Comparison of ENCODE assay signal across 31 cellular contexts in genomic region chr18:31586616-31587015, GRCh38. TPM values are rescaled to one million over a fixed set of nuclear protein-coding genes. Genes with fewer than 3 reads are reported as not detected.
"Had no signal": no experiment of that assay in that cellular context is flagged by ENCODE, and none has a peak within 500 bp of the region (broad histone marks: within the 10 kb centered on the region; RNA-seq: fewer than 3 reads in every experiment).

No MANE protein-coding gene starts in this region.

- H3K9me3 ChIP-seq: colonic mucosa, esophagus muscularis mucosa, heart right ventricle, prostate gland, right atrium auricular region, suprapubic skin, transverse colon had no signal

- H3K4me2 ChIP-seq: neural progenitor cell had no signal

- H3K4me1 ChIP-seq: colonic mucosa, heart right ventricle, neural progenitor cell, prostate gland, right atrium auricular region had no signal

- H3K36me3 Mint-ChIP-seq: memory B cell; naive thymus-derived CD4-positive, alpha-beta T cell had no signal

- H3K9me3 Mint-ChIP-seq: central memory CD8-positive, alpha-beta T cell; memory B cell; stimulated activated naive CD8-positive, alpha-beta T cell treated with anti-CD3 and anti-CD28 coated beads, Interleukin-15, amount 100 ng/mL, for 72 hours had no signal

- H2AFZ ChIP-seq: neural progenitor cell, parathyroid adenoma had no signal

- ATAC-seq: heart right ventricle; left lobe of liver; naive thymus-derived CD4-positive, alpha-beta T cell; stimulated activated naive CD8-positive, alpha-beta T cell treated with anti-CD3 and anti-CD28 coated beads, Interleukin-15, amount 100 ng/mL, for 72 hours had no signal

- H3K4me3 Mint-ChIP-seq: central memory CD8-positive, alpha-beta T cell; dendritic cell treated with granulocyte-macrophage colony-stimulating factor and Interleukin-4, amounts not matched to agents 40 ng/mL and 50 ng/mL, for 4 days; memory B cell; naive thymus-derived CD4-positive, alpha-beta T cell; nephron; neural progenitor cell; stimulated activated naive CD8-positive, alpha-beta T cell treated with anti-CD3 and anti-CD28 coated beads, Interleukin-15, amount 100 ng/mL, for 72 hours had no signal

- H3K27me3 Mint-ChIP-seq: dendritic cell treated with granulocyte-macrophage colony-stimulating factor and Interleukin-4, amounts not matched to agents 40 ng/mL and 50 ng/mL, for 4 days had no signal

- H3K79me2 ChIP-seq: parathyroid adenoma had no signal

- DNase-seq: colonic mucosa; effector CD8-positive, alpha-beta T cell; foreskin melanocyte; glutamatergic neuron; heart right ventricle; midbrain; naive thymus-derived CD4-positive, alpha-beta T cell; stimulated activated CD4-positive, alpha-beta T cell treated with anti-CD3 and anti-CD28 coated beads, Interleukin-15, amount 100 ng/mL, for 24 hours; stimulated activated CD4-positive, alpha-beta T cell treated with anti-CD3 and anti-CD28 coated beads, Interleukin-2, amount 100 ng/mL, for 48 hours; stimulated activated naive CD4-positive, alpha-beta T cell; stimulated activated naive CD8-positive, alpha-beta T cell treated with anti-CD3 and anti-CD28 coated beads, Interleukin-15, amount 100 ng/mL, for 72 hours; transverse colon had no signal

- FAIRE-seq: endothelial cell of umbilical vein, keratinocyte had no signal

- H3K36me3 ChIP-seq: colonic mucosa, esophagus muscularis mucosa, heart right ventricle, neural progenitor cell, prostate gland, right atrium auricular region, suprapubic skin, transverse colon had no signal

- H3K27ac Mint-ChIP-seq: dendritic cell treated with granulocyte-macrophage colony-stimulating factor and Interleukin-4, amounts not matched to agents 40 ng/mL and 50 ng/mL, for 4 days; memory B cell; naive thymus-derived CD4-positive, alpha-beta T cell; nephron; neural progenitor cell; stimulated activated naive CD8-positive, alpha-beta T cell treated with anti-CD3 and anti-CD28 coated beads, Interleukin-15, amount 100 ng/mL, for 72 hours had no signal

- H3K27ac ChIP-seq: colonic mucosa, esophagus muscularis mucosa, heart right ventricle, neural progenitor cell, parathyroid adenoma, prostate gland, right atrium auricular region, skin epidermis, suprapubic skin, transverse colon had no signal

- H3K9ac ChIP-seq: neural progenitor cell, parathyroid adenoma had no signal

- H3K27me3 ChIP-seq: colonic mucosa, esophagus muscularis mucosa, neural progenitor cell, right atrium auricular region, suprapubic skin, transverse colon had no signal

- H3K4me1 Mint-ChIP-seq: central memory CD8-positive, alpha-beta T cell; memory B cell; nephron; stimulated activated naive CD8-positive, alpha-beta T cell treated with anti-CD3 and anti-CD28 coated beads, Interleukin-15, amount 100 ng/mL, for 72 hours had no signal

- H3K4me3 ChIP-seq: colonic mucosa, esophagus muscularis mucosa, heart right ventricle, lung, neural progenitor cell, prostate gland, right atrium auricular region, skin epidermis, suprapubic skin, transverse colon had no signal

RNA-seq across cellular contexts. Expression of gene TTR, which starts 5.1 kb away (rescaled TPM):
- total RNA-seq: chondrocyte; endothelial cell of umbilical vein; epithelial cell of proximal tubule; fibroblast of lung; naive thymus-derived CD4-positive, alpha-beta T cell; osteoblast; right atrium auricular region; suprapubic skin had no signal
- polyA plus RNA-seq: endothelial cell of umbilical vein; fibroblast of lung; keratinocyte; naive thymus-derived CD4-positive, alpha-beta T cell had no signal
